11 cellular contexts compared by ENCODE assay signal in the genomic region with DNA sequence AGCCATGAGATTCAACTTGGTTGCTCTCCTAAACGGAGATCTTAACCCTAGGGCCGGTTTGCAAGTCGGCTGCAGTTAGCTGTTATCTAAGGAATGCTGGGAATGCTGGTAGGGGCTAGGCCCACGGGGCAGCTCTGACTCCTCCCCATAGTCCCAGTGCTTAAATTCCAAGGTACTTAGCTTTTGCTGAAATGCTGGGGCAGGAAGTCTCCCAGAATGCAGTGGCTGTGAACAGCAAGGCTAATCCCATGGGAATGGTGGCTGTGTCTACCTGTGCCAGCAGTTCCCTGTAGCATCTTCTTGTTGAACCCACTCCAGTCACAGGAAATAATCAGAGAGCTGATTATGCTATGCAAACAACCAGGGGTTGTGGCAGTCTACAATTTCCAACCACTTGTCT.
DNase-seq lines count a peak whose midpoint lies in the region; ATAC-seq and TF ChIP-seq lines count a peak whose summit lies in the region.
"Had no signal": no experiment of that assay in that cellular context is flagged by ENCODE, and none has a peak within 500 bp of the region (broad histone marks: within the 10 kb centered on the region; RNA-seq: fewer than 3 reads in every experiment).

No MANE protein-coding gene starts in this region.

- no peak overlapping the region for H3K4ac ChIP-seq in mesenchymal stem cell (ENCODE audit: low read depth in 1 of 2, low read length in 2 of 2)

- H3K4me1 Mint-ChIP-seq in Calu3 (ENCODE audit: low read depth, unreplicated experiment) (peaks cover 8% of the 10 kb centered on the region), endodermal cell (peaks cover 42% of the 10 kb centered on the region)
- no peaks in the 10 kb centered on the region for H3K4me1 Mint-ChIP-seq in T-helper 2 cell treated with Interferon-gamma antibody and Interleukin-4, amounts not matched to agents 5 μg/mL and 100 μg/mL, for 36 hours (ENCODE audit: low read depth)

- H2AK5ac ChIP-seq in mesenchymal stem cell (ENCODE audit: low read length, severe bottlenecking), result peak overlapping the region; percentile 41

- intact Hi-C loops in Calu3 (cut with micrococcal nuclease; ENCODE audit: unreplicated experiment), result loop anchor here (2.0 to 10.0 kb wide), 3 partner anchors 104 to 250 kb away; no protein-coding TSS in a partner anchor

- H3K79me1 ChIP-seq in mesenchymal stem cell (replicated peaks; ENCODE audit: low read length, poor library complexity, severe bottlenecking), result no peaks in the 10 kb centered on the region

- H3K9me3 Mint-ChIP-seq in Calu3 (ENCODE audit: low read depth, unreplicated experiment) (no peaks in the 10 kb centered on the region), endodermal cell (peaks cover 3% of the 10 kb centered on the region)
- no peaks in the 10 kb centered on the region for H3K9me3 Mint-ChIP-seq in T-helper 2 cell treated with Interferon-gamma antibody and Interleukin-4, amounts not matched to agents 5 μg/mL and 100 μg/mL, for 36 hours

- H3K27ac ChIP-seq in endodermal cell (ENCODE audit: low read depth, low read length), result peak overlapping the region; percentile 28
- H3K27ac ChIP-seq in mesenchymal stem cell (ENCODE audit: low read length, poor library complexity, severe bottlenecking), result peak overlapping the region; percentile 86
- H3K27ac ChIP-seq: SK-N-MC had no signal

- DNase-seq in Calu3 (peak; percentile 12), NCI-H2081 treated with DMSO at 0.1 percent for 48 hours (lab: John Stamatoyannopoulos, UW) (peak; percentile 13), endodermal cell (peak; percentile 94), mesenchymal stem cell (peak; percentile 61), NCI-H2196 treated with DMSO at 0.1 percent for 48 hours (lab: John Stamatoyannopoulos, UW; ENCODE audit: unreplicated experiment) (no peak)
- no peak for DNase-seq in effector CD4-positive, alpha-beta T cell
- DNase-seq in T-helper 2 cell treated with Interferon-gamma antibody and Interleukin-4, amounts not matched to agents 5 μg/mL and 100 μg/mL, for 36 hours (ENCODE audit: low spot score), result no peak

- H2BK12ac ChIP-seq in mesenchymal stem cell (ENCODE audit: low read length in 2 of 2), result peak overlapping the region in 1 of 2 experiments; percentile 11

- H3K27me3 Mint-ChIP-seq in Calu3 (ENCODE audit: unreplicated experiment) (no peaks in the 10 kb centered on the region), endodermal cell (ENCODE audit: insufficient read depth) (no peaks in the 10 kb centered on the region)
- H3K27me3 Mint-ChIP-seq in T-helper 2 cell treated with Interferon-gamma antibody and Interleukin-4, amounts not matched to agents 5 μg/mL and 100 μg/mL, for 36 hours (ENCODE audit: low read depth), result peaks cover 3% of the 10 kb centered on the region

- H3K27me3 ChIP-seq in endodermal cell (ENCODE audit: control insufficient read depth, insufficient read depth, low read length, poor library complexity, severe bottlenecking) (no peaks in the 10 kb centered on the region), mesenchymal stem cell (ENCODE audit: control insufficient read depth in 1 of 2, insufficient read depth in 1 of 2, low read length in 2 of 2) (peaks cover 0 to 17% of the 10 kb centered on the region in 2 experiments)

- peak overlapping the region in 1 of 2 experiments; percentile 38 for H3K18ac ChIP-seq in mesenchymal stem cell (ENCODE audit: low read depth in 1 of 2, low read length in 2 of 2)

- H3K4me3 ChIP-seq in endodermal cell (ENCODE audit: low read length) (no peak overlapping the region), mesenchymal stem cell (ENCODE audit: insufficient read depth in 1 of 2, low read depth in 1 of 2, low read length in 2 of 2) (no peak overlapping the region)
- H3K4me3 ChIP-seq: SK-N-MC, skin epidermis had no signal

- CTCF ChIA-PET in Calu3 (lab: Charles Lee), result interaction anchor here (2.7 kb wide), 1 partner anchor 177 kb away, joined by 12 read pairs; no protein-coding TSS in a partner anchor

- H3K36me3 ChIP-seq in endodermal cell (ENCODE audit: control insufficient read depth, insufficient read depth, low read length) (no peaks in the 10 kb centered on the region), mesenchymal stem cell (ENCODE audit: control insufficient read depth in 1 of 2, insufficient read depth in 2 of 2, low read depth in 1 of 2, low read length in 2 of 2) (no peaks in the 10 kb centered on the region)

- H3K4me3 Mint-ChIP-seq in Calu3 (ENCODE audit: low read depth, unreplicated experiment) (no peak overlapping the region), endodermal cell (peak overlapping the region; percentile 30)
- no peak overlapping the region for H3K4me3 Mint-ChIP-seq in T-helper 2 cell treated with Interferon-gamma antibody and Interleukin-4, amounts not matched to agents 5 μg/mL and 100 μg/mL, for 36 hours

- no peak overlapping the region for H2AFZ ChIP-seq in mesenchymal stem cell (ENCODE audit: low read depth, low read length)

- no peak overlapping the region for H4K91ac ChIP-seq in mesenchymal stem cell (ENCODE audit: low read length)

- no TSS peak for BruUV-seq in Calu3 (replicated peaks; lab: Mats Ljungman, UMichigan)

- H3K9ac ChIP-seq in endodermal cell (ENCODE audit: extremely low read depth, low read length, poor library complexity, severe bottlenecking) (peak overlapping the region; percentile 39), mesenchymal stem cell (ENCODE audit: low read length) (no peak overlapping the region)

- 1 to 4% methylated on average over 3 to 4 of the region's 4 CpGs for WGBS in endodermal cell (ENCODE audit: insufficient coverage in 1 of 2, insufficient read length in 1 of 2), 2 experiments
- 0% methylated on average over 4 of the region's 4 CpGs for WGBS in mesenchymal stem cell

- H4K8ac ChIP-seq in mesenchymal stem cell (ENCODE audit: low read length), result peak overlapping the region; percentile 12

- H3K36me3 Mint-ChIP-seq in Calu3 (ENCODE audit: insufficient read depth, unreplicated experiment), result no peaks in the 10 kb centered on the region
- peaks cover 2% of the 10 kb centered on the region for H3K36me3 Mint-ChIP-seq in endodermal cell (ENCODE audit: low read depth)
- no peaks in the 10 kb centered on the region for H3K36me3 Mint-ChIP-seq in T-helper 2 cell treated with Interferon-gamma antibody and Interleukin-4, amounts not matched to agents 5 μg/mL and 100 μg/mL, for 36 hours (ENCODE audit: low read depth)
- H3K36me3 Mint-ChIP-seq: brain had no signal

- no peak overlapping the region for H2BK120ac ChIP-seq in mesenchymal stem cell (ENCODE audit: low read depth, low read length)

- no peak overlapping the region for H2BK15ac ChIP-seq in mesenchymal stem cell (ENCODE audit: low read depth, poor library complexity, severe bottlenecking)

- H3K27ac Mint-ChIP-seq in Calu3 (ENCODE audit: unreplicated experiment), result no peak overlapping the region
- H3K27ac Mint-ChIP-seq in endodermal cell, result peak overlapping the region; percentile 98
- H3K27ac Mint-ChIP-seq in T-helper 2 cell treated with Interferon-gamma antibody and Interleukin-4, amounts not matched to agents 5 μg/mL and 100 μg/mL, for 36 hours, result no peak overlapping the region

- no peak overlapping the region for H3K4me2 ChIP-seq in mesenchymal stem cell (ENCODE audit: low read length, poor library complexity, severe bottlenecking)

- no peak overlapping the region for H3K14ac ChIP-seq in mesenchymal stem cell (ENCODE audit: low read length in 2 of 2)

- no peaks in the 10 kb centered on the region for H3K9me3 ChIP-seq in endodermal cell (ENCODE audit: control insufficient read depth, low read length)
- no peaks in the 10 kb centered on the region for H3K9me3 ChIP-seq in mesenchymal stem cell (ENCODE audit: control insufficient read depth, low read length)

- no peak overlapping the region for H3K23ac ChIP-seq in mesenchymal stem cell (ENCODE audit: low read length in 2 of 2)

- ATAC-seq in HG02798 (IDR thresholded peaks at IDR 0.05; ENCODE audit: poor library complexity, unreplicated experiment), result no peak

- TF ChIP-seq CTCF in Calu3 (IDR thresholded peaks at IDR 0.05; ENCODE audit: unreplicated experiment) (no peak), endodermal cell (conservative IDR thresholded peaks at IDR 0.05) (no peak)

- H3K4me1 ChIP-seq in endodermal cell (ENCODE audit: control insufficient read depth, insufficient read depth, low read length) (peaks cover 25% of the 10 kb centered on the region), mesenchymal stem cell (ENCODE audit: control insufficient read depth, insufficient read depth, low read depth, low read length) (peaks cover 25% of the 10 kb centered on the region)

- no peak overlapping the region for H2BK5ac ChIP-seq in mesenchymal stem cell (ENCODE audit: low read depth, low read length, poor library complexity, severe bottlenecking)

Comparison
In these comparisons a context has a peak if more than half of its experiments do, and no peak if none do; other contexts are left out.
1. DNase-seq: peak in Calu3 (single experiment), NCI-H2081 treated with DMSO at 0.1 percent for 48 hours (single experiment), endodermal cell (single experiment) and mesenchymal stem cell (single experiment); none in effector CD4-positive, alpha-beta T cell (single experiment), T-helper 2 cell treated with Interferon-gamma antibody and Interleukin-4, amounts not matched to agents 5 μg/mL and 100 μg/mL, for 36 hours (single experiment) and NCI-H2196 treated with DMSO at 0.1 percent for 48 hours (single experiment).